19 cellular contexts compared by ENCODE assay signal in genomic region chr15:49712846-49713450, GRCh38.
DNase-seq lines count a peak whose midpoint lies in the region; ATAC-seq lines count a peak whose summit lies in the region.
"Had no signal": no experiment of that assay in that cellular context is flagged by ENCODE, and none has a peak within 500 bp of the region (broad histone marks: within the 10 kb centered on the region; RNA-seq: fewer than 3 reads in every experiment).

No MANE protein-coding gene starts in this region.

- intact Hi-C loops in naive thymus-derived CD4-positive, alpha-beta T cell (cut with micrococcal nuclease), result no loop called here

- H3K27ac Mint-ChIP-seq in naive thymus-derived CD4-positive, alpha-beta T cell, result no peak overlapping the region
- H3K27ac Mint-ChIP-seq: CD4-positive, CD25-positive, alpha-beta regulatory T cell had no signal

- CTCF ChIA-PET in naive thymus-derived CD4-positive, alpha-beta T cell (lab: Charles Lee), result no interaction called here

- H3K9me3 Mint-ChIP-seq in naive thymus-derived CD4-positive, alpha-beta T cell, result peaks cover 10 to 39% (median 22%) of the 10 kb centered on the region in 11 donors

- H3K27me3 Mint-ChIP-seq in naive thymus-derived CD4-positive, alpha-beta T cell, result peaks cover 0 to 11% (median 2%) of the 10 kb centered on the region in 5 donors

- ATAC-seq in naive thymus-derived CD4-positive, alpha-beta T cell, result no peak
- ATAC-seq in GM18511 (IDR thresholded peaks at IDR 0.05; ENCODE audit: unreplicated experiment), result no peak
- ATAC-seq: stimulated activated naive CD8-positive, alpha-beta T cell treated with anti-CD3 and anti-CD28 coated beads, Interleukin-15, Interleukin-2, amounts not matched to agents 100 U/mL and 50 U/mL, for 24 hours had no signal

- peaks cover 0 to 19% (median 5%) of the 10 kb centered on the region in 5 donors for H3K36me3 Mint-ChIP-seq in naive thymus-derived CD4-positive, alpha-beta T cell
- H3K36me3 Mint-ChIP-seq: CD4-positive, CD25-positive, alpha-beta regulatory T cell had no signal

- POLR2A ChIA-PET in naive thymus-derived CD4-positive, alpha-beta T cell (lab: Charles Lee), result no interaction called here

- H3K36me3 ChIP-seq in naive thymus-derived CD4-positive, alpha-beta T cell (ENCODE audit: control insufficient read depth in 2 of 3, insufficient read depth in 3 of 3, low read length in 3 of 3), result no peaks in the 10 kb centered on the region
- H3K36me3 ChIP-seq: heart right ventricle, left ventricle myocardium inferior, prostate gland, tibial nerve had no signal

- peak; percentile 34 for DNase-seq in GF-D8 (lab: John Stamatoyannopoulos, UW)
- peak; percentile 1 for DNase-seq in NCI-H1092 treated with DMSO at 0.1 percent for 48 hours (lab: John Stamatoyannopoulos, UW)
- DNase-seq in NCI-H345 treated with DMSO at 0.1 percent for 48 hours (lab: John Stamatoyannopoulos, UW; ENCODE audit: unreplicated experiment), result peak; percentile 23
- peak; percentile 67 for DNase-seq in fibroblast of gingiva (ENCODE audit: low read depth)
- no peak for DNase-seq in naive thymus-derived CD4-positive, alpha-beta T cell
- no peak for DNase-seq in retina
- DNase-seq: activated CD4-positive, alpha-beta T cell treated with anti-CD3 and anti-CD28 coated beads, Interleukin-2, amount 50 U/mL, for 48 hours; activated gamma-delta T cell treated with Interleukin-2 at 50 U/mL for 16 hours; CD4-positive, CD25-positive, alpha-beta regulatory T cell; heart right ventricle; Karpas-422; left ventricle myocardium inferior; NCI-H1694; NCI-H748 treated with DMSO at 0.1 percent for 48 hours; stimulated activated naive CD8-positive, alpha-beta T cell treated with anti-CD3 and anti-CD28 coated beads, Interleukin-15, Interleukin-2, amounts not matched to agents 100 U/mL and 50 U/mL, for 24 hours had no signal

- H3K27ac ChIP-seq in naive thymus-derived CD4-positive, alpha-beta T cell (ENCODE audit: low read depth, low read length), result no peak overlapping the region
- H3K27ac ChIP-seq: heart right ventricle, left ventricle myocardium inferior, prostate gland, skin epidermis, tibial nerve had no signal

- H3K4me1 Mint-ChIP-seq in naive thymus-derived CD4-positive, alpha-beta T cell, result peaks cover 0 to 5% (median 0%) of the 10 kb centered on the region in 7 donors

- peaks cover 0 to 16% (median 5%) of the 10 kb centered on the region in 3 experiments for H3K9me3 ChIP-seq in naive thymus-derived CD4-positive, alpha-beta T cell (ENCODE audit: control insufficient read depth in 2 of 3, low read length in 3 of 3)
- H3K9me3 ChIP-seq: prostate gland had no signal

- H3K4me3 Mint-ChIP-seq in naive thymus-derived CD4-positive, alpha-beta T cell, result no peak overlapping the region

- H3K4me1 ChIP-seq in naive thymus-derived CD4-positive, alpha-beta T cell (ENCODE audit: control insufficient read depth in 2 of 2, insufficient read depth in 2 of 2, low read length in 2 of 2), result no peaks in the 10 kb centered on the region
- H3K4me1 ChIP-seq: prostate gland had no signal

- no peaks in the 10 kb centered on the region for H3K27me3 ChIP-seq in naive thymus-derived CD4-positive, alpha-beta T cell (ENCODE audit: control insufficient read depth in 2 of 2, insufficient read depth in 2 of 2, low read length in 2 of 2)
- H3K27me3 ChIP-seq: heart right ventricle, tibial nerve had no signal

- H3K4me3 ChIP-seq in naive thymus-derived CD4-positive, alpha-beta T cell (ENCODE audit: low read length), result no peak overlapping the region
- H3K4me3 ChIP-seq: heart right ventricle, left ventricle myocardium inferior, prostate gland, skin epidermis, tibial nerve had no signal

Comparison
In these comparisons a context has a peak if more than half of its experiments do, and no peak if none do; other contexts are left out.
1. DNase-seq: peak in GF-D8 (single experiment), NCI-H1092 treated with DMSO at 0.1 percent for 48 hours (single experiment), NCI-H345 treated with DMSO at 0.1 percent for 48 hours (single experiment) and fibroblast of gingiva (single experiment); none in naive thymus-derived CD4-positive, alpha-beta T cell (0 of 9) and retina (single experiment).